In genomic region chr2:46487667-46488333, GRCh38 we compare ENCODE assay signal across 10 cellular contexts. TPM values are rescaled to one million over a fixed set of nuclear protein-coding genes. Genes with fewer than 3 reads are reported as not detected.
DNase-seq lines count a peak whose midpoint lies in the region; ATAC-seq and TF ChIP-seq lines count a peak whose summit lies in the region.
"Had no signal": no experiment of that assay in that cellular context is flagged by ENCODE, and none has a peak within 500 bp of the region (broad histone marks: within the 10 kb centered on the region; RNA-seq: fewer than 3 reads in every experiment).

No MANE protein-coding gene starts in this region.

- intact Hi-C loops in left lung (cut with DNase I): no loop called here
- intact Hi-C loops in CD8-positive, alpha-beta T cell (cut with DNase I, micrococcal nuclease): no loop called here

- H3K36me3 ChIP-seq in left lung: no peaks in the 10 kb centered on the region
- H3K36me3 ChIP-seq in CD8-positive, alpha-beta T cell (ENCODE audit: insufficient read depth, low read length): no peaks in the 10 kb centered on the region
- H3K36me3 ChIP-seq: WERI-Rb-1 had no signal

- H3K9me3 ChIP-seq in left lung: no peaks in the 10 kb centered on the region
- H3K9me3 ChIP-seq in CD8-positive, alpha-beta T cell (ENCODE audit: low read length): no peaks in the 10 kb centered on the region

- H3K27ac ChIP-seq in left lung: peak overlapping the region in 1 of 2 donors; percentile 7
- no peak overlapping the region for H3K27ac ChIP-seq in CD8-positive, alpha-beta T cell (ENCODE audit: low read depth, low read length)
- H3K27ac ChIP-seq: WERI-Rb-1 had no signal

- no peak overlapping the region for H3K4me3 ChIP-seq in left lung
- no peak overlapping the region for H3K4me3 ChIP-seq in CD8-positive, alpha-beta T cell (ENCODE audit: low read depth, low read length)

- no peaks in the 10 kb centered on the region for H3K27me3 ChIP-seq in left lung
- H3K27me3 ChIP-seq in CD8-positive, alpha-beta T cell (ENCODE audit: insufficient read depth, low read length): no peaks in the 10 kb centered on the region

- H3K4me1 ChIP-seq in left lung: peaks cover 0 to 15% of the 10 kb centered on the region in 2 donors
- no peaks in the 10 kb centered on the region for H3K4me1 ChIP-seq in CD8-positive, alpha-beta T cell (ENCODE audit: insufficient read depth, low read length)

- H3K4me1 Mint-ChIP-seq in chondrocyte (ENCODE audit: low read depth): peaks cover 26% of the 10 kb centered on the region
- no peaks in the 10 kb centered on the region for H3K4me1 Mint-ChIP-seq in CD8-positive, alpha-beta T cell (ENCODE audit: low read depth)

- ATAC-seq in left lung (peak; percentile 93), GM18870 (IDR thresholded peaks at IDR 0.05; ENCODE audit: unreplicated experiment) (no peak)
- no peak for ATAC-seq in CD8-positive, alpha-beta T cell

- H3K27ac Mint-ChIP-seq in chondrocyte (ENCODE audit: unreplicated experiment): peak overlapping the region; percentile 79
- no peak overlapping the region for H3K27ac Mint-ChIP-seq in CD8-positive, alpha-beta T cell

- H3K4me3 Mint-ChIP-seq in chondrocyte (ENCODE audit: unreplicated experiment): no peak overlapping the region
- H3K4me3 Mint-ChIP-seq in CD8-positive, alpha-beta T cell: no peak overlapping the region

- POLR2A ChIA-PET in CD8-positive, alpha-beta T cell (lab: Charles Lee): no interaction called here

- TF ChIP-seq CTCF in chondrocyte (IDR thresholded peaks at IDR 0.05) (no peak), left lung (IDR thresholded peaks at IDR 0.05) (no peak)
- no peak for TF ChIP-seq CTCF in CD8-positive, alpha-beta T cell (IDR thresholded peaks at IDR 0.05)

- DNase-seq in HS-5 (ENCODE audit: low read depth) (peak; percentile 50), chondrocyte (ENCODE audit: low spot score) (no peak), left lung (peak; percentile 80 to 82), ureter (ENCODE audit: low spot score) (peak; percentile 66), DMS53 treated with DMSO at 0.1 percent for 48 hours (lab: John Stamatoyannopoulos, UW; ENCODE audit: unreplicated experiment) (no peak)
- no peak for DNase-seq in CD8-positive, alpha-beta T cell
- DNase-seq: NCI-H524, WERI-Rb-1 had no signal

- no peaks in the 10 kb centered on the region for H3K36me3 Mint-ChIP-seq in chondrocyte (ENCODE audit: low read depth)
- no peaks in the 10 kb centered on the region for H3K36me3 Mint-ChIP-seq in CD8-positive, alpha-beta T cell

- H3K9me3 Mint-ChIP-seq in chondrocyte (ENCODE audit: low read depth): no peaks in the 10 kb centered on the region
- no peaks in the 10 kb centered on the region for H3K9me3 Mint-ChIP-seq in CD8-positive, alpha-beta T cell

- peaks cover 2% of the 10 kb centered on the region for H3K27me3 Mint-ChIP-seq in chondrocyte (ENCODE audit: low read depth)
- H3K27me3 Mint-ChIP-seq in CD8-positive, alpha-beta T cell (ENCODE audit: low read depth): no peaks in the 10 kb centered on the region

- CTCF ChIA-PET in CD8-positive, alpha-beta T cell (lab: Charles Lee): interaction anchor here (0.5 to 0.8 kb wide), 2 partner anchors 132 to 1280 kb away, joined by 4 to 6 read pairs; no protein-coding TSS in a partner anchor

RNA-seq across cellular contexts. Expression of gene TMEM247, which starts 8.4 kb away (rescaled TPM):
- total RNA-seq in chondrocyte (not detected in 3 replicates), left lung (not detected), ureter (not detected)
- total RNA-seq in CD8-positive, alpha-beta T cell: not detected
- total RNA-seq: temporal lobe had no signal

RNA-seq across cellular contexts. Expression of gene RHOQ, which starts 54.5 kb away (rescaled TPM):
- total RNA-seq in chondrocyte: 90.0 to 140 TPM (median 136 TPM) in 3 replicates
- 100 to 1,000 TPM in 1 of 2 donors, 10 to 100 TPM in 1; 79.1 to 103 TPM for total RNA-seq in left lung
- total RNA-seq in ureter: 124 TPM
- total RNA-seq in CD8-positive, alpha-beta T cell: 10 to 100 TPM; 22.6 to 27.3 TPM

RNA-seq across cellular contexts. Expression of gene ATP6V1E2, which starts 54.6 kb away (rescaled TPM):
- total RNA-seq in chondrocyte (5.6 to 10.0 TPM (median 6.6 TPM) in 3 replicates), left lung (1 to 10 TPM; 4.5 to 7.5 TPM), ureter (10.1 TPM)
- 1 to 10 TPM; 3.6 TPM for total RNA-seq in CD8-positive, alpha-beta T cell

Comparison
In these comparisons a context has a peak if more than half of its experiments do, and no peak if none do; other contexts are left out.
1. DNase-seq: peak in HS-5 (single experiment), left lung (2 of 2) and ureter (single experiment); none in chondrocyte (single experiment), CD8-positive, alpha-beta T cell (0 of 7) and DMS53 treated with DMSO at 0.1 percent for 48 hours (single experiment).